In genomic region chr11:64230985-64231365, GRCh38 we compare ENCODE assay signal across 7 cellular contexts. TPM values are rescaled to one million over a fixed set of nuclear protein-coding genes. Genes with fewer than 3 reads are reported as not detected.
A peak's percentile ranks its signal among the peaks of the same experiment; 100 is the strongest.
DNase-seq lines count a peak whose midpoint lies in the region; ATAC-seq, FAIRE-seq and TF ChIP-seq lines count a peak whose summit lies in the region.

No MANE protein-coding gene starts in this region.

- H3K27ac ChIP-seq in SU-DHL-6 (ENCODE audit: low read depth, low read length) (peak overlapping the region; percentile 86), smooth muscle cell (ENCODE audit: low read depth) (peak overlapping the region; percentile 3)

- H3K9me2 ChIP-seq in SU-DHL-6 (replicated peaks; ENCODE audit: insufficient read depth, low read length) = no peaks in the 10 kb centered on the region

- peaks cover 43% of the 10 kb centered on the region for H3F3A ChIP-seq in SU-DHL-6 (ENCODE audit: insufficient read depth)
- no peaks in the 10 kb centered on the region for H3F3A ChIP-seq in smooth muscle cell (ENCODE audit: low read depth)

- H3K36me3 ChIP-seq in SU-DHL-6 (ENCODE audit: low read length) (no peaks in the 10 kb centered on the region), smooth muscle cell (ENCODE audit: low read depth) (no peaks in the 10 kb centered on the region)

- H3K9ac ChIP-seq in SU-DHL-6 (ENCODE audit: low read length) = peak overlapping the region; percentile 74
- peak overlapping the region; percentile 61 for H3K9ac ChIP-seq in smooth muscle cell (ENCODE audit: low read depth)

- peak overlapping the region; percentile 86 for H3K4me3 Mint-ChIP-seq in HFFc6

- H3K4me2 ChIP-seq in SU-DHL-6 (ENCODE audit: low read depth, low read length, poor library complexity, severe bottlenecking) = peak overlapping the region; percentile 80
- peak overlapping the region; percentile 97 for H3K4me2 ChIP-seq in smooth muscle cell

- WGBS in smooth muscle cell (ENCODE audit: low lambda C conversion rate) = 12% methylated on average over 8 of the region's 8 CpGs

- no peak for DNase-seq in HFFc6
- DNase-seq in fibroblast of villous mesenchyme (ENCODE audit: low read depth) = no peak
- no peak for DNase-seq in smooth muscle cell (lab: John Stamatoyannopoulos, UW; ENCODE audit: unreplicated experiment)
- DNase-seq in central memory CD4-positive, alpha-beta T cell = no peak
- no peak for DNase-seq in HTR-8/SVneo (ENCODE audit: insufficient read length, low spot score)

- H3K79me2 ChIP-seq in SU-DHL-6 (ENCODE audit: insufficient read depth, low read length) (peaks cover 7% of the 10 kb centered on the region; the same call in 1 of the 2 replicates), smooth muscle cell (ENCODE audit: low read depth) (peaks cover 22% of the 10 kb centered on the region)

- ATAC-seq in GM19397 (IDR thresholded peaks at IDR 0.05; ENCODE audit: unreplicated experiment) = no peak

- H3K27me3 Mint-ChIP-seq in HFFc6 (ENCODE audit: insufficient read depth) = no peaks in the 10 kb centered on the region; the same call in 1 of the 2 replicates

- H2AFZ ChIP-seq in SU-DHL-6 (ENCODE audit: low read depth, low read length, severe bottlenecking) = peak overlapping the region; percentile 21
- H2AFZ ChIP-seq in smooth muscle cell (ENCODE audit: low read depth) = peak overlapping the region; percentile 84

- H3K27me3 ChIP-seq in SU-DHL-6 (ENCODE audit: low read length) (no peaks in the 10 kb centered on the region), smooth muscle cell (ENCODE audit: low read depth) (no peaks in the 10 kb centered on the region)

- H3K9me3 ChIP-seq in SU-DHL-6 (ENCODE audit: insufficient read depth, low read length) (no peaks in the 10 kb centered on the region), smooth muscle cell (replicated peaks; ENCODE audit: low read depth) (no peaks in the 10 kb centered on the region)

- no peak for FAIRE-seq in HTR-8/SVneo (lab: Jason Lieb, UNC)

- H3K4me3 ChIP-seq in SU-DHL-6 (ENCODE audit: insufficient read depth, low read length, poor library complexity, severe bottlenecking) (peak overlapping the region; percentile 61), fibroblast of villous mesenchyme (ENCODE audit: low read depth, low read length) (peak overlapping the region; percentile 67), smooth muscle cell (peak overlapping the region; percentile 79)

- H4K20me1 ChIP-seq in SU-DHL-6 (ENCODE audit: low read depth, low read length) (no peaks in the 10 kb centered on the region), smooth muscle cell (ENCODE audit: low read depth) (peaks cover 4% of the 10 kb centered on the region)

- no peaks in the 10 kb centered on the region for H3K9me3 Mint-ChIP-seq in HFFc6

- H3K36me3 Mint-ChIP-seq in HFFc6 (ENCODE audit: low read depth) = no peaks in the 10 kb centered on the region

- H3K27ac Mint-ChIP-seq in HFFc6 = peak overlapping the region; percentile 69

- H3K4me1 ChIP-seq in smooth muscle cell (ENCODE audit: low read depth) = peaks cover 19% of the 10 kb centered on the region

- H3K4me1 Mint-ChIP-seq in HFFc6 (ENCODE audit: low read depth) = peaks cover 33% of the 10 kb centered on the region

- TF ChIP-seq CTCF in HFFc6 (IDR thresholded peaks at IDR 0.05) (no peak), SU-DHL-6 (IDR thresholded peaks at IDR 0.05; ENCODE audit: insufficient read depth, low read length, poor library complexity, severe bottlenecking) (no peak), fibroblast of villous mesenchyme (IDR thresholded peaks at IDR 0.05; ENCODE audit: insufficient read depth, low read depth, low read length) (no peak), smooth muscle cell (IDR thresholded peaks at IDR 0.05; ENCODE audit: borderline replicate concordance, insufficient read depth, poor library complexity, severe bottlenecking) (no peak)

RNA-seq across cellular contexts. Expression of gene DNAJC4, which starts 0.6 kb away (rescaled TPM):
- 10 to 100 TPM; 21.7 to 29.5 (median 23.2) TPM for total RNA-seq in HFFc6 (2021; fragmentation: NEBNext Ultra II Directional; extraction: Animal tissue kit (Norgen Biotek cat#: 25700))
- total RNA-seq in fibroblast of villous mesenchyme (6.5 and 9.3 TPM in 2 replicates), smooth muscle cell (14.5 and 14.7 TPM in 2 replicates)
- polyA plus RNA-seq in smooth muscle cell = 76.7 and 78.5 TPM in 2 replicates

RNA-seq across cellular contexts. Expression of gene VEGFB, which starts 3.4 kb away (rescaled TPM):
- 10 to 100 TPM; 65.1 to 80.6 (median 71.2) TPM for total RNA-seq in HFFc6 (2021; fragmentation: NEBNext Ultra II Directional; extraction: Animal tissue kit (Norgen Biotek cat#: 25700))
- 17.7 and 21.9 TPM in 2 replicates for total RNA-seq in fibroblast of villous mesenchyme
- total RNA-seq in smooth muscle cell = 20.0 and 27.9 TPM in 2 replicates
- polyA plus RNA-seq in smooth muscle cell = 94.4 and 96.5 TPM in 2 replicates

RNA-seq across cellular contexts. Expression of gene NUDT22, which starts 4.9 kb away (rescaled TPM):
- 10 to 100 TPM; 46.6 to 57.7 (median 53.7) TPM for total RNA-seq in HFFc6 (2021; fragmentation: NEBNext Ultra II Directional; extraction: Animal tissue kit (Norgen Biotek cat#: 25700))
- total RNA-seq in fibroblast of villous mesenchyme (43.6 and 80.5 TPM in 2 replicates), smooth muscle cell (50.6 and 51.5 TPM in 2 replicates)
- 76.8 and 82.1 TPM in 2 replicates for polyA plus RNA-seq in smooth muscle cell

RNA-seq across cellular contexts. Expression of gene TRPT1, which starts 5.0 kb away (rescaled TPM):
- 10 to 100 TPM; 32.6 to 41.1 (median 39.7) TPM for total RNA-seq in HFFc6 (2021; fragmentation: NEBNext Ultra II Directional; extraction: Animal tissue kit (Norgen Biotek cat#: 25700))
- total RNA-seq in fibroblast of villous mesenchyme (32.4 and 33.2 TPM in 2 replicates), smooth muscle cell (52.6 and 66.1 TPM in 2 replicates)
- polyA plus RNA-seq in smooth muscle cell = 65.6 and 78.5 TPM in 2 replicates

RNA-seq across cellular contexts. Expression of gene FKBP2, which starts 9.9 kb away (rescaled TPM):
- total RNA-seq in HFFc6 (2021; fragmentation: NEBNext Ultra II Directional; extraction: Animal tissue kit (Norgen Biotek cat#: 25700)) = 10 to 100 TPM; 54.1 to 95.6 (median 73.1) TPM
- 46.7 and 47.5 TPM in 2 replicates for total RNA-seq in fibroblast of villous mesenchyme
- 31.0 and 51.3 TPM in 2 replicates for total RNA-seq in smooth muscle cell
- polyA plus RNA-seq in smooth muscle cell = 231 and 246 TPM in 2 replicates
